Comparison of ENCODE assay signal across 21 cellular contexts in the genomic region with DNA sequence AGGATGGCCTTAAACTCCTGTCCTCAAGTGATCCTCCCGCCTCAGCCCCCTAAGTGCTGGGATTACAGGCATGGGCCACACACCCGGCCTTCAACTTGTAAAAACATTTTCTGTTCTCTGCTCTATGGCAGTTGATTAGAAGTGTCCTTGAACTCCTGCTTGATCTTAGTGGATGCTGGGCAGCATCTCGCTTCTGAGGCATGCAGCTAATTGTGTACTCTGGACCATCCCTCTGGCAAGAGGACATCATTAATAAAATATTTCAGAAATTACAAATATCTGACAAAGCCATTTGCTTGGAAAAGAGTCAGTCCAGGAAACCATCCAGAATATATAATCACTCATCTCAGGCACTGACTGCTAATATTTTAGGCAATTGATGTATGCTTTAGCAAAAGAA. TPM values are rescaled to one million over a fixed set of nuclear protein-coding genes. Genes with fewer than 3 reads are reported as not detected.
DNase-seq lines count a peak whose midpoint lies in the region; ATAC-seq, FAIRE-seq and TF ChIP-seq lines count a peak whose summit lies in the region.
"Had no signal": no experiment of that assay in that cellular context is flagged by ENCODE, and none has a peak within 500 bp of the region (broad histone marks: within the 10 kb centered on the region; RNA-seq: fewer than 3 reads in every experiment).

No MANE protein-coding gene starts in this region.

- no peak overlapping the region for H2AFZ ChIP-seq in astrocyte (ENCODE audit: low read depth, low read length)
- H2AFZ ChIP-seq: hepatocyte had no signal

- FAIRE-seq in astrocyte (lab: Jason Lieb, UNC), result no peak
- FAIRE-seq: pancreas had no signal

- DNase-seq in heart left ventricle, result no peak
- DNase-seq in Right ventricle myocardium inferior (ENCODE audit: missing footprints), result no peak
- DNase-seq in astrocyte (ENCODE audit: low read depth), result peak; percentile 66
- peak; percentile 52 for DNase-seq in kidney tubule cell (ENCODE audit: low spot score)
- no peak for DNase-seq in upper lobe of right lung
- no peak for DNase-seq in omental fat pad (ENCODE audit: low spot score)
- DNase-seq in Calu3, result no peak
- DNase-seq: 8988T; CD4-positive, alpha-beta memory T cell; colonic mucosa; DMS79 treated with DMSO at 0.1 percent for 48 hours; kidney glomerular epithelial cell; NCI-H1048; NCI-H774; pancreas; upper lobe of left lung had no signal

- no peaks in the 10 kb centered on the region for H3K9me3 ChIP-seq in heart left ventricle
- H3K9me3 ChIP-seq in astrocyte (ENCODE audit: insufficient read depth, low read depth, low read length), result no peaks in the 10 kb centered on the region
- no peaks in the 10 kb centered on the region for H3K9me3 ChIP-seq in upper lobe of right lung
- H3K9me3 ChIP-seq: colonic mucosa, pancreas, upper lobe of left lung had no signal

- H3K4me3 ChIP-seq in heart left ventricle (no peak overlapping the region), astrocyte (ENCODE audit: insufficient read depth, low read depth, low read length) (no peak overlapping the region), upper lobe of right lung (no peak overlapping the region)
- H3K4me3 ChIP-seq: colonic mucosa, hepatocyte, pancreas, upper lobe of left lung had no signal

- H3K27ac Mint-ChIP-seq in astrocyte (ENCODE audit: unreplicated experiment) (peak overlapping the region; percentile 88), Calu3 (ENCODE audit: unreplicated experiment) (no peak overlapping the region)
- H3K27ac Mint-ChIP-seq: CD4-positive, alpha-beta memory T cell; stimulated activated effector memory CD8-positive, alpha-beta T cell treated with anti-CD3 and anti-CD28 coated beads, Interleukin-12 subunit alpha, Interleukin-12 subunit beta, amount 100 ng/mL, for 72 hours had no signal

- CTCF ChIA-PET in Calu3 (lab: Charles Lee), result no interaction called here

- peak overlapping the region; percentile 64 for H3K4me2 ChIP-seq in astrocyte (ENCODE audit: low read length)
- H3K4me2 ChIP-seq: hepatocyte had no signal

- H3K27me3 ChIP-seq in heart left ventricle, result no peaks in the 10 kb centered on the region
- H3K27me3 ChIP-seq in astrocyte (ENCODE audit: insufficient read depth, low read length), result no peaks in the 10 kb centered on the region
- H3K27me3 ChIP-seq in upper lobe of right lung, result no peaks in the 10 kb centered on the region
- H3K27me3 ChIP-seq: colonic mucosa, hepatocyte, pancreas, upper lobe of left lung had no signal

- peaks cover 16% of the 10 kb centered on the region for H3K79me2 ChIP-seq in astrocyte (ENCODE audit: insufficient read depth, low read length)
- H3K79me2 ChIP-seq: hepatocyte had no signal

- H3K4me1 Mint-ChIP-seq in astrocyte (ENCODE audit: low read depth, unreplicated experiment) (peaks cover 71% of the 10 kb centered on the region), Calu3 (ENCODE audit: low read depth, unreplicated experiment) (no peaks in the 10 kb centered on the region)
- H3K4me1 Mint-ChIP-seq: CD4-positive, alpha-beta memory T cell had no signal

- H3K27ac ChIP-seq in heart left ventricle (peak overlapping the region in 7 of 12 donors; percentile 14 to 68 (median 31)), astrocyte (ENCODE audit: low read depth, low read length) (peak overlapping the region; percentile 68), upper lobe of right lung (no peak overlapping the region)
- H3K27ac ChIP-seq: colonic mucosa, epithelial cell of prostate, hepatocyte, pancreas had no signal

- peak overlapping the region; percentile 42 for H3K4me3 Mint-ChIP-seq in astrocyte (ENCODE audit: unreplicated experiment)
- H3K4me3 Mint-ChIP-seq in Calu3 (ENCODE audit: low read depth, unreplicated experiment), result no peak overlapping the region
- H3K4me3 Mint-ChIP-seq: CD4-positive, alpha-beta memory T cell; stimulated activated effector memory CD8-positive, alpha-beta T cell treated with anti-CD3 and anti-CD28 coated beads, Interleukin-12 subunit alpha, Interleukin-12 subunit beta, amount 100 ng/mL, for 72 hours had no signal

- BruUV-seq in Calu3 (replicated peaks; lab: Mats Ljungman, UMichigan), result no TSS peak

- H4K20me1 ChIP-seq in astrocyte (ENCODE audit: insufficient read depth, low read length), result no peaks in the 10 kb centered on the region

- peaks cover 3% of the 10 kb centered on the region for H3K9me3 Mint-ChIP-seq in astrocyte (ENCODE audit: unreplicated experiment)
- no peaks in the 10 kb centered on the region for H3K9me3 Mint-ChIP-seq in Calu3 (ENCODE audit: low read depth, unreplicated experiment)
- H3K9me3 Mint-ChIP-seq: stimulated activated effector memory CD8-positive, alpha-beta T cell treated with anti-CD3 and anti-CD28 coated beads, Interleukin-12 subunit alpha, Interleukin-12 subunit beta, amount 100 ng/mL, for 72 hours had no signal

- TF ChIP-seq POLR2A in heart left ventricle (IDR thresholded peaks at IDR 0.05), result no peak

- ATAC-seq in heart left ventricle (no peak), Right ventricle myocardium inferior (no peak), upper lobe of right lung (peak; percentile 38), omental fat pad (ENCODE audit: low FRiP score) (no peak), HG02970 (IDR thresholded peaks at IDR 0.05; ENCODE audit: low FRiP score, unreplicated experiment) (no peak)
- ATAC-seq: stimulated activated effector memory CD8-positive, alpha-beta T cell treated with anti-CD3 and anti-CD28 coated beads, Interleukin-12 subunit alpha, Interleukin-12 subunit beta, amount 100 ng/mL, for 72 hours had no signal

- WGBS in heart left ventricle, 4 donors, result 70 to 81% (median 73%) methylated on average over 3 of the region's 3 CpGs

- H3K9ac ChIP-seq in astrocyte (ENCODE audit: low read length), result peak overlapping the region; percentile 61

- intact Hi-C loops in heart left ventricle (cut with DNase I) (loop anchor here in 3 of 10 donors (5.0 to 10.0 kb wide), 4 partner anchors 43 to 195 kb away; no protein-coding TSS in a partner anchor), Right ventricle myocardium inferior (cut with DNase I) (loop anchor here (5.0 to 10.0 kb wide), 2 partner anchors 48 to 115 kb away; no protein-coding TSS in a partner anchor), upper lobe of right lung (cut with DNase I) (no loop called here), Calu3 (cut with micrococcal nuclease; ENCODE audit: unreplicated experiment) (no loop called here)

- no peak for TF ChIP-seq CTCF in heart left ventricle (IDR thresholded peaks at IDR 0.05)
- no peak for TF ChIP-seq CTCF in astrocyte (IDR thresholded peaks at IDR 0.05; ENCODE audit: insufficient read depth, low read depth, low read length)
- no peak for TF ChIP-seq CTCF in upper lobe of right lung (IDR thresholded peaks at IDR 0.05)
- no peak for TF ChIP-seq CTCF in omental fat pad (IDR thresholded peaks at IDR 0.05)
- TF ChIP-seq CTCF in Calu3 (IDR thresholded peaks at IDR 0.05; ENCODE audit: unreplicated experiment), result no peak

- H3K36me3 Mint-ChIP-seq in astrocyte (ENCODE audit: low read depth, unreplicated experiment) (peaks cover 10% of the 10 kb centered on the region), Calu3 (ENCODE audit: insufficient read depth, unreplicated experiment) (no peaks in the 10 kb centered on the region)
- H3K36me3 Mint-ChIP-seq: CD4-positive, alpha-beta memory T cell; stimulated activated effector memory CD8-positive, alpha-beta T cell treated with anti-CD3 and anti-CD28 coated beads, Interleukin-12 subunit alpha, Interleukin-12 subunit beta, amount 100 ng/mL, for 72 hours had no signal

- peaks cover 0 to 41% (median 13%) of the 10 kb centered on the region in 12 donors for H3K4me1 ChIP-seq in heart left ventricle
- peaks cover 33% of the 10 kb centered on the region for H3K4me1 ChIP-seq in astrocyte (ENCODE audit: insufficient read depth, low read length)
- H3K4me1 ChIP-seq in upper lobe of right lung, result peaks cover 20% of the 10 kb centered on the region
- H3K4me1 ChIP-seq: colonic mucosa had no signal

- no peaks in the 10 kb centered on the region for H3K36me3 ChIP-seq in heart left ventricle
- H3K36me3 ChIP-seq in astrocyte (ENCODE audit: insufficient read depth, low read length), result no peaks in the 10 kb centered on the region
- H3K36me3 ChIP-seq in upper lobe of right lung, result no peaks in the 10 kb centered on the region
- H3K36me3 ChIP-seq: colonic mucosa, pancreas, upper lobe of left lung had no signal

- no peaks in the 10 kb centered on the region for H3K27me3 Mint-ChIP-seq in astrocyte (ENCODE audit: low read depth, unreplicated experiment)
- peaks cover 80% of the 10 kb centered on the region for H3K27me3 Mint-ChIP-seq in Calu3 (ENCODE audit: unreplicated experiment)

RNA-seq across cellular contexts. Expression of a gene that starts 8.1 kb away (rescaled TPM):
- total RNA-seq in heart left ventricle (10 to 100 TPM in 1 of 9 donors, 1 to 10 TPM in 7, under 1 TPM in 1; 0.94 to 13.6 (median 2.9) TPM), Right ventricle myocardium inferior (4.9 TPM), astrocyte (12.5 and 12.9 TPM in 2 replicates), upper lobe of right lung (1.0 TPM), omental fat pad (10 to 100 TPM in 2 of 4 donors, 1 to 10 TPM in 2; 2.3 to 19.2 (median 10.2) TPM), Calu3 (2022) (not detected in 2 replicates)
- polyA plus RNA-seq in heart left ventricle, result 10 to 100 TPM in 1 of 2 donors, 1 to 10 TPM in 1; 2.4 to 11.5 TPM
- total RNA-seq: CD4-positive, alpha-beta memory T cell; T-helper 1 cell treated with Interleukin-12 subunit alpha and Interleukin-12 subunit beta and Interleukin-4 antibody, amounts not matched to agents 30 ng/mL and 1 ng/mL, for 36 hours had no signal
- polyA plus RNA-seq: CD4-positive, alpha-beta memory T cell had no signal

Comparison
In these comparisons a context has a peak if more than half of its experiments do, and no peak if none do; other contexts are left out.
1. DNase-seq: peak in astrocyte (single experiment) and kidney tubule cell (single experiment); none in heart left ventricle (0 of 5), Right ventricle myocardium inferior (single experiment), upper lobe of right lung (single experiment), omental fat pad (single experiment) and Calu3 (single experiment).